ENCODE assay signal across 21 cellular contexts in genomic region chr11:29022676-29023075, GRCh38.
"Had no signal": no experiment of that assay in that cellular context is flagged by ENCODE, and none has a peak within 500 bp of the region (broad histone marks: within the 10 kb centered on the region; RNA-seq: fewer than 3 reads in every experiment).

No MANE protein-coding gene starts in this region.

- H3K4me3 ChIP-seq: coronary artery, heart left ventricle, right lobe of liver, smooth muscle cell, stomach, suprapubic skin, tibial nerve had no signal

- H3K36me3 Mint-ChIP-seq: activated naive CD4-positive, alpha-beta T cell treated with anti-CD3 and anti-CD28 coated beads, Interleukin-2, amount 50 U/mL, for 72 hours; naive B cell; stimulated activated memory B cell treated with anti-CD40 and anti-IgM and Interleukin-4, amounts not matched to agents 10 μg/mL and 1 μg/mL and 100 μg/mL, for 72 hours had no signal

- H3K27me3 Mint-ChIP-seq: naive B cell; stimulated activated memory B cell treated with anti-CD40 and anti-IgM and Interleukin-4, amounts not matched to agents 10 μg/mL and 1 μg/mL and 100 μg/mL, for 72 hours had no signal

- H3K4me3 Mint-ChIP-seq: naive B cell; stimulated activated memory B cell treated with anti-CD40 and anti-IgM and Interleukin-4, amounts not matched to agents 10 μg/mL and 1 μg/mL and 100 μg/mL, for 72 hours had no signal

- H3K36me3 ChIP-seq: heart left ventricle, right lobe of liver, stomach, suprapubic skin, tibial nerve had no signal

- FAIRE-seq: islet of Langerhans, TTC549, urothelium cell line had no signal

- H3K27me3 ChIP-seq: heart left ventricle, right lobe of liver, stomach, suprapubic skin, tibial nerve had no signal

- H3K4me1 ChIP-seq: heart left ventricle, right lobe of liver, stomach, suprapubic skin, tibial nerve had no signal

- H3K9me3 ChIP-seq: right lobe of liver, stomach, suprapubic skin, tibial nerve had no signal

- H3K27ac Mint-ChIP-seq: activated naive CD4-positive, alpha-beta T cell treated with anti-CD3 and anti-CD28 coated beads, Interleukin-2, amount 50 U/mL, for 72 hours; naive B cell; stimulated activated memory B cell treated with anti-CD40 and anti-IgM and Interleukin-4, amounts not matched to agents 10 μg/mL and 1 μg/mL and 100 μg/mL, for 72 hours had no signal

- ATAC-seq: activated naive CD4-positive, alpha-beta T cell treated with anti-CD3 and anti-CD28 coated beads, Interleukin-2, amount 50 U/mL, for 72 hours; heart left ventricle; left cardiac atrium; right lobe of liver; stimulated activated memory B cell treated with anti-CD40 and anti-IgM and Interleukin-4, amounts not matched to agents 10 μg/mL and 1 μg/mL and 100 μg/mL, for 72 hours had no signal

- H3K27ac ChIP-seq: coronary artery, heart left ventricle, right lobe of liver, stomach, suprapubic skin, tibial nerve had no signal

- H3K4me1 Mint-ChIP-seq: naive B cell; stimulated activated memory B cell treated with anti-CD40 and anti-IgM and Interleukin-4, amounts not matched to agents 10 μg/mL and 1 μg/mL and 100 μg/mL, for 72 hours had no signal

- H3K4me2 ChIP-seq: smooth muscle cell had no signal

- DNase-seq: activated T-cell treated with anti-CD3 and anti-CD28 coated beads, Interleukin-2, amount 50 U/mL, for 1 hour; aorta; cerebellar nuclear complex; heart left ventricle; left cardiac atrium; mesenchymal stem cell; naive B cell; occipital lobe; posterior cingulate gyrus; right lobe of liver; stimulated activated CD4-positive, alpha-beta T cell treated with anti-CD3 and anti-CD28 coated beads, Interleukin-15, amount 100 ng/mL, for 24 hours; stomach had no signal
